35 cellular contexts compared by ENCODE assay signal in the genomic region with DNA sequence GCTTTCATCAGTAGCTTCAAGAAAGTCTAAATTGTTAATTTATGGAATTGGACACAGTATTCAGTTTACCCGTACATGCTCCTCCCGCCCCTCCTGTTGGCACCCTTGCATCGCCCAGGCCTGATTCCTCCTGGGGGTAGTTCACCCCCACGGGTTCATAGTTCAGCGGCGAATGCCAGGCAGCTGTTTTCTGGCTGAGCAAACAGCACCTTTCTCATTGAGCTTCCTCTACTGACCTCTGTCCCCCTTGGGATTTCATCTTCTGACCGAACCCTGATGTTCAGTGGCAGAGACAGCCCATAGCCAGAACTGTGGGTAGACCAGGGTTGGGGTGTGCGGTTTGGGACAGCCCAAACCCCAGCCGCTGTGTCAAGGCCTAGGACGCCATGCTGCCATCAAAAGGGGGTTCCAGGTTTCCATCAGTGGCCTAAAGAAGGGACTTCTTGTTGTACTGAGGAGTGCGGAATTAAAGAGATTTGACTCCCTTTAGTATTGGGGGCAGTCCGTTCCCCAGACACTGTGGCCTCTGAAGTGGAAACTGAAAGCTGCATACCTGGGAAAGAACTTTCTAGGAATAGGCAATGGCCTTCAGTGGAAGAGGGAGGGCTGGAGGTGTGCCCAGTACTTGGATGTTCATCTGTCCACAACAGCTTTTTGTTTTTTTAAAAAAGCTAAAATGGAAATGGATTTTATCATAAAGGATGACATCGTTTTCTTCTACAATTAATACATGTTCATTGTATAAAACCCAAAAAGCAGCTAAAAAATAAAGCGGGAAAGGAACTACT. TPM values are rescaled to one million over a fixed set of nuclear protein-coding genes. Genes with fewer than 3 reads are reported as not detected.
DNase-seq lines count a peak whose midpoint lies in the region; ATAC-seq and TF ChIP-seq lines count a peak whose summit lies in the region.
"Had no signal": no experiment of that assay in that cellular context is flagged by ENCODE, and none has a peak within 500 bp of the region (broad histone marks: within the 10 kb centered on the region; RNA-seq: fewer than 3 reads in every experiment).

No MANE protein-coding gene starts in this region.

- H3K27me3 Mint-ChIP-seq in stimulated activated memory B cell treated with anti-CD40 and anti-IgM and Interleukin-4, amounts not matched to agents 10 μg/mL and 1 μg/mL and 100 μg/mL, for 72 hours: no peaks in the 10 kb centered on the region
- H3K27me3 Mint-ChIP-seq: activated CD4-positive, alpha-beta T cell treated with anti-CD3 and anti-CD28 coated beads, Interleukin-2, amount 10 ng/mL, durations not matched to agents 24 days and 14 days; natural killer cell treated with Interleukin-12 subunit alpha and Interleukin-12 subunit beta and Interleukin-15 and Interleukin-18, amount 100 ng/mL, for 72 hours had no signal

- H4K20me1 ChIP-seq in IMR-90 (ENCODE audit: insufficient read depth, low read length): peaks cover 2% of the 10 kb centered on the region; the same call in 1 of the 2 replicates

- no peak overlapping the region for H3K14ac ChIP-seq in IMR-90 (replicated peaks; ENCODE audit: low read depth, low read length)

- peaks cover 47% of the 10 kb centered on the region for H3K36me3 ChIP-seq in IMR-90 (ENCODE audit: control insufficient read depth, insufficient read depth, low read length)
- H3K36me3 ChIP-seq: uterus had no signal

- TF ChIP-seq POLR2A in IMR-90 (IDR thresholded peaks at IDR 0.05; ENCODE audit: low read depth, low read length): no peak

- H3K9me1 ChIP-seq in IMR-90 (ENCODE audit: insufficient read depth, low read length): peaks cover 15% of the 10 kb centered on the region

- TSS peak; percentile 76 for BruUV-seq in IMR-90 (replicated peaks; lab: Mats Ljungman, UMichigan)

- in situ Hi-C loops in IMR-90 (cut with MboI; ENCODE audit: low sequenced_read_pairs): loop anchor here (5.0 kb wide), 1 partner anchor 65 kb away; no protein-coding TSS in a partner anchor
- in situ Hi-C loops in ACHN (cut with HindIII; ENCODE audit: low pct_ligation_motif_present, low pct_unique_long_range_greater_than_20kb, low sequenced_read_pairs): no loop called here

- peaks cover 50% of the 10 kb centered on the region for H3K36me3 Mint-ChIP-seq in stimulated activated memory B cell treated with anti-CD40 and anti-IgM and Interleukin-4, amounts not matched to agents 10 μg/mL and 1 μg/mL and 100 μg/mL, for 72 hours

- H4K5ac ChIP-seq in IMR-90 (ENCODE audit: low read depth, low read length): no peak overlapping the region

- peaks cover 0 to 13% of the 10 kb centered on the region in 2 experiments; a peak in 1 of 4 replicates for H3K79me1 ChIP-seq in IMR-90 (ENCODE audit: low read depth in 1 of 2, low read length in 2 of 2)

- DNase-seq in right cardiac atrium (no peak), left ventricle myocardium superior (no peak), IMR-90 (no peak), iPS-NIHi7 (ENCODE audit: extremely low spot score) (peak; percentile 4), NCI-H1092 (lab: John Stamatoyannopoulos, UW) (no peak), ACHN (no peak)
- no peak for DNase-seq in activated CD4-positive, CD25-positive, alpha-beta regulatory T cell (lab: John Stamatoyannopoulos, UW)
- DNase-seq: activated CD4-positive, alpha-beta T cell treated with anti-CD3 and anti-CD28 coated beads, Interleukin-2, amount 10 ng/mL, durations not matched to agents 24 days and 14 days; activated CD8-positive, alpha-beta memory T cell treated with anti-CD3 and anti-CD28 coated beads for 24 hours; activated gamma-delta T cell; activated T-cell treated with anti-CD3 and anti-CD28 coated beads for 4 hours; Caco-2; cerebellar nuclear complex; dermis blood vessel endothelial cell; endodermal cell; foreskin keratinocyte; head of caudate nucleus; KBM-7; mammary epithelial cell; NCI-H1092 treated with DMSO at 0.1 percent for 48 hours; NCI-H187; NCI-H446 treated with DMSO at 0.1 percent for 48 hours; NCI-H774; small intestine; stimulated activated naive CD8-positive, alpha-beta T cell treated with anti-CD3 and anti-CD28 coated beads, Interleukin-15, Interleukin-2, amounts not matched to agents 100 U/mL and 50 U/mL, for 24 hours; T-helper 9 cell; uterus; WERI-Rb-1 had no signal

- H2BK15ac ChIP-seq in IMR-90 (ENCODE audit: low read depth, low read length): no peak overlapping the region

- no peak overlapping the region for H3K18ac ChIP-seq in IMR-90 (ENCODE audit: low read depth, low read length)

- CTCF ChIA-PET in IMR-90 (lab: Yijun Ruan, JAX): no interaction called here

- H3K4me2 ChIP-seq in IMR-90 (ENCODE audit: low read depth, low read length): no peak overlapping the region
- H3K4me2 ChIP-seq: GM23338 had no signal

- intact Hi-C loops in right cardiac atrium (cut with DNase I) (no loop called here), left ventricle myocardium superior (cut with micrococcal nuclease) (no loop called here), IMR-90 (cut with micrococcal nuclease) (no loop called here)

- H2BK20ac ChIP-seq in IMR-90 (ENCODE audit: low read depth, low read length): no peak overlapping the region

- peaks cover 11% of the 10 kb centered on the region for H3K4me1 Mint-ChIP-seq in stimulated activated memory B cell treated with anti-CD40 and anti-IgM and Interleukin-4, amounts not matched to agents 10 μg/mL and 1 μg/mL and 100 μg/mL, for 72 hours
- H3K4me1 Mint-ChIP-seq: endodermal cell had no signal

- ATAC-seq in right cardiac atrium (no peak), left ventricle myocardium superior (no peak), IMR-90 (ENCODE audit: low read depth) (no peak)
- no peak for ATAC-seq in stimulated activated memory B cell treated with anti-CD40 and anti-IgM and Interleukin-4, amounts not matched to agents 10 μg/mL and 1 μg/mL and 100 μg/mL, for 72 hours
- ATAC-seq: esophagus mucosa; foreskin keratinocyte; GM23338; natural killer cell treated with Interleukin-12 subunit alpha and Interleukin-12 subunit beta and Interleukin-15 and Interleukin-18, amount 100 ng/mL, for 72 hours; stimulated activated naive CD8-positive, alpha-beta T cell treated with anti-CD3 and anti-CD28 coated beads, Interleukin-15, Interleukin-2, amounts not matched to agents 100 U/mL and 50 U/mL, for 24 hours had no signal

- H2AFZ ChIP-seq in IMR-90 (replicated peaks; ENCODE audit: low read length, poor library complexity): no peak overlapping the region
- H2AFZ ChIP-seq: GM23338 had no signal

- no peak overlapping the region for H3K4me3 Mint-ChIP-seq in stimulated activated memory B cell treated with anti-CD40 and anti-IgM and Interleukin-4, amounts not matched to agents 10 μg/mL and 1 μg/mL and 100 μg/mL, for 72 hours
- H3K4me3 Mint-ChIP-seq: activated CD4-positive, alpha-beta T cell treated with anti-CD3 and anti-CD28 coated beads, Interleukin-2, amount 10 ng/mL, durations not matched to agents 24 days and 14 days; CD14-positive monocyte; endodermal cell; GM23338; natural killer cell treated with Interleukin-12 subunit alpha and Interleukin-12 subunit beta and Interleukin-15 and Interleukin-18, amount 100 ng/mL, for 72 hours had no signal

- H2AK5ac ChIP-seq in IMR-90 (ENCODE audit: low read depth, low read length): peak overlapping the region; percentile 18; the same call in 1 of the 2 replicates

- H2BK5ac ChIP-seq in IMR-90 (ENCODE audit: low read depth, low read length, poor library complexity, severe bottlenecking): no peak overlapping the region

- H4K91ac ChIP-seq in IMR-90 (ENCODE audit: insufficient read depth, low read depth, low read length): no peak overlapping the region; the same call in 1 of the 2 replicates

- H3K9me3 Mint-ChIP-seq in stimulated activated memory B cell treated with anti-CD40 and anti-IgM and Interleukin-4, amounts not matched to agents 10 μg/mL and 1 μg/mL and 100 μg/mL, for 72 hours: no peaks in the 10 kb centered on the region
- H3K9me3 Mint-ChIP-seq: activated CD4-positive, alpha-beta T cell treated with anti-CD3 and anti-CD28 coated beads, Interleukin-2, amount 10 ng/mL, durations not matched to agents 24 days and 14 days; CD14-positive monocyte; endodermal cell; GM23338; natural killer cell treated with Interleukin-12 subunit alpha and Interleukin-12 subunit beta and Interleukin-15 and Interleukin-18, amount 100 ng/mL, for 72 hours had no signal

- 86% methylated on average over 14 of the region's 14 CpGs for WGBS in right cardiac atrium
- 92% methylated on average over 6 of the region's 14 CpGs; no CpG with 5 or more reads in 1 of the 2 experiments for WGBS in IMR-90 (ENCODE audit: extremely low coverage in 2 of 2, insufficient read length in 1 of 2), 2 experiments

- H3K56ac ChIP-seq in IMR-90 (ENCODE audit: extremely low read depth, insufficient read depth, low read length): no peak overlapping the region

- TF ChIP-seq RAD21 in IMR-90 (IDR thresholded peaks at IDR 0.05; ENCODE audit: low read length): no peak

- H4K8ac ChIP-seq in IMR-90 (ENCODE audit: low read depth in 2 of 2, low read length in 2 of 2): no peak overlapping the region

- POLR2A ChIA-PET in IMR-90 (lab: Charles Lee; ENCODE audit: unreplicated experiment): no interaction called here

- H3K4me3 ChIP-seq in right cardiac atrium (ENCODE audit: low read length): no peak overlapping the region
- no peak overlapping the region for H3K4me3 ChIP-seq in IMR-90 (ENCODE audit: insufficient read depth, low read depth, low read length)
- H3K4me3 ChIP-seq: GM23338, SJSA1, thoracic aorta, uterus had no signal

- H2AK9ac ChIP-seq in IMR-90 (replicated peaks; ENCODE audit: low read depth, low read length, poor library complexity): no peak overlapping the region

- no peak overlapping the region for H3K23ac ChIP-seq in IMR-90 (ENCODE audit: low read depth, low read length)

- no peak overlapping the region for H3K9ac ChIP-seq in IMR-90 (ENCODE audit: low read depth, low read length)

- H3K27ac ChIP-seq in right cardiac atrium (ENCODE audit: low read length) (peak overlapping the region; percentile 61), IMR-90 (ENCODE audit: insufficient read depth, low read length) (no peak overlapping the region)
- H3K27ac ChIP-seq: foreskin keratinocyte, SJSA1, thoracic aorta, uterus, WERI-Rb-1 had no signal

- peaks cover 3% of the 10 kb centered on the region for H3K4me1 ChIP-seq in right cardiac atrium (ENCODE audit: control insufficient read depth, insufficient read depth, low read length)
- peaks cover 6% of the 10 kb centered on the region for H3K4me1 ChIP-seq in IMR-90 (ENCODE audit: control insufficient read depth, insufficient read depth, low read length)
- H3K4me1 ChIP-seq: Caco-2, foreskin keratinocyte, uterus had no signal

- H3K9me3 ChIP-seq in right cardiac atrium (ENCODE audit: control insufficient read depth, low read length): no peaks in the 10 kb centered on the region
- no peaks in the 10 kb centered on the region for H3K9me3 ChIP-seq in IMR-90 (ENCODE audit: control insufficient read depth, insufficient read depth, low read length)
- H3K9me3 ChIP-seq: Caco-2, SJSA1, thoracic aorta, uterus had no signal

- dilution Hi-C loops in IMR-90 (cut with HindIII; ENCODE audit: low sequenced_read_pairs, unreplicated experiment): no loop called here

- no peak overlapping the region for H3K27ac Mint-ChIP-seq in stimulated activated memory B cell treated with anti-CD40 and anti-IgM and Interleukin-4, amounts not matched to agents 10 μg/mL and 1 μg/mL and 100 μg/mL, for 72 hours
- H3K27ac Mint-ChIP-seq: activated CD4-positive, alpha-beta T cell treated with anti-CD3 and anti-CD28 coated beads, Interleukin-2, amount 10 ng/mL, durations not matched to agents 24 days and 14 days; endodermal cell; GM23338; natural killer cell treated with Interleukin-12 subunit alpha and Interleukin-12 subunit beta and Interleukin-15 and Interleukin-18, amount 100 ng/mL, for 72 hours had no signal

- no peaks in the 10 kb centered on the region for H3K27me3 ChIP-seq in right cardiac atrium (ENCODE audit: control insufficient read depth, insufficient read depth)
- no peaks in the 10 kb centered on the region for H3K27me3 ChIP-seq in IMR-90 (ENCODE audit: control insufficient read depth, insufficient read depth, low read length)
- H3K27me3 ChIP-seq: foreskin keratinocyte, SJSA1, uterus had no signal

- H2BK120ac ChIP-seq in IMR-90 (ENCODE audit: low read depth, low read length): no peak overlapping the region

- H3K4ac ChIP-seq in IMR-90 (ENCODE audit: low read depth, low read length): no peak overlapping the region

- TF ChIP-seq CTCF in IMR-90 (conservative IDR thresholded peaks at IDR 0.05; ENCODE audit: low read depth, low read length): no peak

RNA-seq across cellular contexts. Expression of a gene that starts 19.0 kb away (rescaled TPM):
- 100 to 1,000 TPM; 336 to 499 (median 479) TPM for total RNA-seq in right cardiac atrium
- polyA plus RNA-seq in right cardiac atrium: 310 TPM
- 680 TPM for total RNA-seq in left ventricle myocardium superior
- total RNA-seq in IMR-90 (2012; rRNA removed): 55.4 and 56.1 TPM in 2 replicates
- 206 and 232 TPM in 2 replicates for polyA plus RNA-seq in IMR-90 (2012; rRNA removed)
- 161 and 191 TPM in 2 replicates for polyA plus RNA-seq in IMR-90 (2012; cell fraction: cytosol; rRNA removed)
- 83.5 and 115 TPM in 2 replicates for polyA plus RNA-seq in IMR-90 (2012; cell fraction: nucleus; rRNA removed; ENCODE audit: low replicate concordance)

RNA-seq across cellular contexts. Expression of a gene that starts 19.1 kb away (rescaled TPM):
- total RNA-seq in right cardiac atrium (10 to 100 TPM; 10.2 to 28.5 (median 21.1) TPM), left ventricle myocardium superior (21.9 TPM), IMR-90 (2012; rRNA removed) (70.0 and 73.8 TPM in 2 replicates)
- polyA plus RNA-seq in right cardiac atrium (43.7 TPM), IMR-90 (2012; rRNA removed) (53.9 and 66.1 TPM in 2 replicates)
- 40.2 and 55.4 TPM in 2 replicates for polyA plus RNA-seq in IMR-90 (2012; cell fraction: cytosol; rRNA removed)
- 23.0 and 50.8 TPM in 2 replicates for polyA plus RNA-seq in IMR-90 (2012; cell fraction: nucleus; rRNA removed; ENCODE audit: low replicate concordance)
